ENCODE assay signal across 10 cellular contexts in genomic region chr2:135931776-135932438, GRCh38. TPM values are rescaled to one million over a fixed set of nuclear protein-coding genes. Genes with fewer than 3 reads are reported as not detected.
DNase-seq lines count a peak whose midpoint lies in the region; ATAC-seq and TF ChIP-seq lines count a peak whose summit lies in the region.
"Had no signal": no experiment of that assay in that cellular context is flagged by ENCODE, and none has a peak within 500 bp of the region (broad histone marks: within the 10 kb centered on the region; RNA-seq: fewer than 3 reads in every experiment).

No MANE protein-coding gene starts in this region.

- H3K4me3 Mint-ChIP-seq in activated CD4-positive, alpha-beta memory T cell treated with anti-CD3 and anti-CD28 coated beads, Interleukin-2, amount 10 ng/mL, durations not matched to agents 7 days and 5 days, result no peak overlapping the region
- no peak overlapping the region for H3K4me3 Mint-ChIP-seq in activated CD4-positive, alpha-beta memory T cell treated with anti-CD3 and anti-CD28 coated beads for 36 hours
- H3K4me3 Mint-ChIP-seq in stimulated activated effector memory CD8-positive, alpha-beta T cell treated with anti-CD3 and anti-CD28 coated beads, Interleukin-12 subunit alpha, Interleukin-12 subunit beta, amount 100 ng/mL, for 72 hours, result no peak overlapping the region
- H3K4me3 Mint-ChIP-seq in glutamatergic neuron (ENCODE audit: unreplicated experiment), result no peak overlapping the region

- POLR2A ChIA-PET in activated CD4-positive, alpha-beta memory T cell treated with anti-CD3 and anti-CD28 coated beads, Interleukin-2, amount 10 ng/mL, durations not matched to agents 7 days and 5 days (lab: Charles Lee), result interaction anchor here (0.7 to 1.7 kb wide), 8 partner anchors 29 to 453 kb away, joined by 3 to 5 read pairs (median 3); no protein-coding TSS in a partner anchor
- POLR2A ChIA-PET in activated CD4-positive, alpha-beta memory T cell treated with anti-CD3 and anti-CD28 coated beads for 36 hours (lab: Charles Lee), result interaction anchor here (1.2 kb wide), 1 partner anchor 12 kb away, joined by 3 read pairs; no protein-coding TSS in a partner anchor

- peak overlapping the region; percentile 41 for H3K27ac Mint-ChIP-seq in activated CD4-positive, alpha-beta memory T cell treated with anti-CD3 and anti-CD28 coated beads, Interleukin-2, amount 10 ng/mL, durations not matched to agents 7 days and 5 days
- H3K27ac Mint-ChIP-seq in activated CD4-positive, alpha-beta memory T cell treated with anti-CD3 and anti-CD28 coated beads for 36 hours, result no peak overlapping the region
- no peak overlapping the region for H3K27ac Mint-ChIP-seq in stimulated activated effector memory CD8-positive, alpha-beta T cell treated with anti-CD3 and anti-CD28 coated beads, Interleukin-12 subunit alpha, Interleukin-12 subunit beta, amount 100 ng/mL, for 72 hours
- no peak overlapping the region for H3K27ac Mint-ChIP-seq in glutamatergic neuron (ENCODE audit: unreplicated experiment)

- H3K27me3 ChIP-seq in ascending aorta, result no peaks in the 10 kb centered on the region

- H3K9me3 ChIP-seq in ascending aorta, result no peaks in the 10 kb centered on the region

- H3K4me1 ChIP-seq in ascending aorta, result no peaks in the 10 kb centered on the region

- DNase-seq in activated CD4-positive, alpha-beta memory T cell treated with anti-CD3 and anti-CD28 coated beads, Interleukin-2, amount 10 ng/mL, durations not matched to agents 7 days and 5 days, result no peak
- no peak for DNase-seq in activated CD4-positive, alpha-beta memory T cell treated with anti-CD3 and anti-CD28 coated beads for 36 hours
- DNase-seq in Kasumi-1 (lab: John Stamatoyannopoulos, UW) (peak; percentile 73 to 82), ascending aorta (ENCODE audit: low spot score in 2 of 2) (no peak), glutamatergic neuron (no peak), left colon (no peak)
- no peak for DNase-seq in stimulated activated effector memory CD8-positive, alpha-beta T cell treated with anti-CD3 and anti-CD28 coated beads, Interleukin-12 subunit alpha, Interleukin-12 subunit beta, amount 100 ng/mL, for 72 hours (ENCODE audit: low spot score in 2 of 2)
- DNase-seq: KBM-7, PC-9 had no signal

- intact Hi-C loops in activated CD4-positive, alpha-beta memory T cell treated with anti-CD3 and anti-CD28 coated beads for 36 hours (cut with micrococcal nuclease), result no loop called here
- intact Hi-C loops in ascending aorta (cut with DNase I), result no loop called here
- intact Hi-C loops in left colon (cut with DNase I, micrococcal nuclease), result no loop called here

- peaks cover 16 to 29% of the 10 kb centered on the region in 2 donors for H3K36me3 ChIP-seq in ascending aorta

- H3K4me3 ChIP-seq in ascending aorta, result no peak overlapping the region
- H3K4me3 ChIP-seq: PC-9 had no signal

- H3K27me3 Mint-ChIP-seq in activated CD4-positive, alpha-beta memory T cell treated with anti-CD3 and anti-CD28 coated beads, Interleukin-2, amount 10 ng/mL, durations not matched to agents 7 days and 5 days, result no peaks in the 10 kb centered on the region
- H3K27me3 Mint-ChIP-seq in activated CD4-positive, alpha-beta memory T cell treated with anti-CD3 and anti-CD28 coated beads for 36 hours, result no peaks in the 10 kb centered on the region
- no peaks in the 10 kb centered on the region for H3K27me3 Mint-ChIP-seq in glutamatergic neuron (ENCODE audit: unreplicated experiment)

- no peak overlapping the region for H3K27ac ChIP-seq in ascending aorta
- H3K27ac ChIP-seq: PC-9 had no signal

- ATAC-seq in HG02840 (IDR thresholded peaks at IDR 0.05; ENCODE audit: low FRiP score, unreplicated experiment) (peak; percentile 73), left colon (no peak)
- peak; percentile 48 for ATAC-seq in stimulated activated effector memory CD8-positive, alpha-beta T cell treated with anti-CD3 and anti-CD28 coated beads, Interleukin-12 subunit alpha, Interleukin-12 subunit beta, amount 100 ng/mL, for 72 hours

- CTCF ChIA-PET in activated CD4-positive, alpha-beta memory T cell treated with anti-CD3 and anti-CD28 coated beads, Interleukin-2, amount 10 ng/mL, durations not matched to agents 7 days and 5 days (lab: Charles Lee), result interaction anchor here (1.1 to 2.3 kb wide), 4 partner anchors 14 to 446 kb away, joined by 3 to 7 read pairs (median 4); partner anchors contain the start of gene UBXN4
- CTCF ChIA-PET in activated CD4-positive, alpha-beta memory T cell treated with anti-CD3 and anti-CD28 coated beads for 36 hours (lab: Charles Lee), result interaction anchor here (0.7 to 3.2 kb wide), 2 partner anchors 18 to 185 kb away, joined by 3 to 13 read pairs; no protein-coding TSS in a partner anchor

- H3K9me3 Mint-ChIP-seq in activated CD4-positive, alpha-beta memory T cell treated with anti-CD3 and anti-CD28 coated beads, Interleukin-2, amount 10 ng/mL, durations not matched to agents 7 days and 5 days, result no peaks in the 10 kb centered on the region
- H3K9me3 Mint-ChIP-seq in activated CD4-positive, alpha-beta memory T cell treated with anti-CD3 and anti-CD28 coated beads for 36 hours, result no peaks in the 10 kb centered on the region
- no peaks in the 10 kb centered on the region for H3K9me3 Mint-ChIP-seq in stimulated activated effector memory CD8-positive, alpha-beta T cell treated with anti-CD3 and anti-CD28 coated beads, Interleukin-12 subunit alpha, Interleukin-12 subunit beta, amount 100 ng/mL, for 72 hours
- no peaks in the 10 kb centered on the region for H3K9me3 Mint-ChIP-seq in glutamatergic neuron (ENCODE audit: unreplicated experiment)

- no peak for TF ChIP-seq CTCF in ascending aorta (IDR thresholded peaks at IDR 0.05)
- TF ChIP-seq CTCF in glutamatergic neuron (IDR thresholded peaks at IDR 0.05; ENCODE audit: partially characterized antibody, unreplicated experiment), result no peak

- peaks cover 66% of the 10 kb centered on the region for H3K36me3 Mint-ChIP-seq in activated CD4-positive, alpha-beta memory T cell treated with anti-CD3 and anti-CD28 coated beads, Interleukin-2, amount 10 ng/mL, durations not matched to agents 7 days and 5 days (ENCODE audit: low read depth)
- H3K36me3 Mint-ChIP-seq in activated CD4-positive, alpha-beta memory T cell treated with anti-CD3 and anti-CD28 coated beads for 36 hours, result peaks cover 51% of the 10 kb centered on the region
- H3K36me3 Mint-ChIP-seq in stimulated activated effector memory CD8-positive, alpha-beta T cell treated with anti-CD3 and anti-CD28 coated beads, Interleukin-12 subunit alpha, Interleukin-12 subunit beta, amount 100 ng/mL, for 72 hours, result peaks cover 92% of the 10 kb centered on the region
- H3K36me3 Mint-ChIP-seq in glutamatergic neuron (ENCODE audit: unreplicated experiment), result no peaks in the 10 kb centered on the region

- H3K4me1 Mint-ChIP-seq in activated CD4-positive, alpha-beta memory T cell treated with anti-CD3 and anti-CD28 coated beads, Interleukin-2, amount 10 ng/mL, durations not matched to agents 7 days and 5 days, result peaks cover 40% of the 10 kb centered on the region
- peaks cover 20% of the 10 kb centered on the region for H3K4me1 Mint-ChIP-seq in activated CD4-positive, alpha-beta memory T cell treated with anti-CD3 and anti-CD28 coated beads for 36 hours (ENCODE audit: low read depth)
- peaks cover 25% of the 10 kb centered on the region for H3K4me1 Mint-ChIP-seq in stimulated activated effector memory CD8-positive, alpha-beta T cell treated with anti-CD3 and anti-CD28 coated beads, Interleukin-12 subunit alpha, Interleukin-12 subunit beta, amount 100 ng/mL, for 72 hours
- no peaks in the 10 kb centered on the region for H3K4me1 Mint-ChIP-seq in glutamatergic neuron (ENCODE audit: low read depth, unreplicated experiment)

RNA-seq across cellular contexts. Expression of gene DARS1, which starts 53.5 kb away (rescaled TPM):
- total RNA-seq in activated CD4-positive, alpha-beta memory T cell treated with anti-CD3 and anti-CD28 coated beads, Interleukin-2, amount 10 ng/mL, durations not matched to agents 7 days and 5 days, result 100 to 1,000 TPM; 147 to 151 TPM
- total RNA-seq in activated CD4-positive, alpha-beta memory T cell treated with anti-CD3 and anti-CD28 coated beads for 36 hours, result 100 to 1,000 TPM; 215 to 218 TPM
- 11.6 TPM for total RNA-seq in ascending aorta
- 41.0 TPM for total RNA-seq in glutamatergic neuron (ENCODE audit: unreplicated experiment)
- total RNA-seq in left colon, result 10 to 100 TPM; 37.9 to 41.7 TPM

RNA-seq across cellular contexts. Expression of gene MCM6, which starts 55.7 kb away (rescaled TPM):
- total RNA-seq in activated CD4-positive, alpha-beta memory T cell treated with anti-CD3 and anti-CD28 coated beads, Interleukin-2, amount 10 ng/mL, durations not matched to agents 7 days and 5 days, result 100 to 1,000 TPM; 128 to 130 TPM
- total RNA-seq in activated CD4-positive, alpha-beta memory T cell treated with anti-CD3 and anti-CD28 coated beads for 36 hours, result 100 to 1,000 TPM; 280 to 284 TPM
- 62.5 TPM for total RNA-seq in ascending aorta
- 11.7 TPM for total RNA-seq in glutamatergic neuron (ENCODE audit: unreplicated experiment)
- 10 to 100 TPM in 1 of 2 donors, 1 to 10 TPM in 1; 7.8 to 14.9 TPM for total RNA-seq in left colon

Comparison
In these comparisons a context has a peak if more than half of its experiments do, and no peak if none do; other contexts are left out.
1. DNase-seq: peak in Kasumi-1 (2 of 2); none in activated CD4-positive, alpha-beta memory T cell treated with anti-CD3 and anti-CD28 coated beads, Interleukin-2, amount 10 ng/mL, durations not matched to agents 7 days and 5 days (single experiment), activated CD4-positive, alpha-beta memory T cell treated with anti-CD3 and anti-CD28 coated beads for 36 hours (single experiment), stimulated activated effector memory CD8-positive, alpha-beta T cell treated with anti-CD3 and anti-CD28 coated beads, Interleukin-12 subunit alpha, Interleukin-12 subunit beta, amount 100 ng/mL, for 72 hours (0 of 2), ascending aorta (0 of 2), glutamatergic neuron (single experiment) and left colon (0 of 2).